In genomic region chr17:77893144-77894044, GRCh38 we compare ENCODE assay signal across 16 cellular contexts.
A peak's percentile ranks its signal among the peaks of the same experiment; 100 is the strongest.
DNase-seq lines count a peak whose midpoint lies in the region; ATAC-seq and TF ChIP-seq lines count a peak whose summit lies in the region.
"Had no signal": no experiment of that assay in that cellular context is flagged by ENCODE, and none has a peak within 500 bp of the region (broad histone marks: within the 10 kb centered on the region; RNA-seq: fewer than 3 reads in every experiment).

No MANE protein-coding gene starts in this region.

- H3K4me1 ChIP-seq in RWPE2 (ENCODE audit: insufficient read depth, poor library complexity, severe bottlenecking) (no peaks in the 10 kb centered on the region), lower lobe of right lung (peaks cover 2% of the 10 kb centered on the region), prostate gland (replicated peaks) (no peaks in the 10 kb centered on the region)

- TF ChIP-seq POLR2A in erythroblast (IDR thresholded peaks at IDR 0.05; ENCODE audit: low read length) (no peak), prostate gland (IDR thresholded peaks at IDR 0.05) (no peak)

- no peak for DNase-seq in activated naive CD8-positive, alpha-beta T cell treated with anti-CD3 and anti-CD28 coated beads, Interleukin-2, amount 50 U/mL, for 24 hours
- DNase-seq in RWPE2 (ENCODE audit: low spot score) (peak; percentile 37), lower lobe of right lung (no peak), erythroblast (lab: John Stamatoyannopoulos, UW) (no peak), prostate gland (ENCODE audit: low spot score) (no peak)
- no peak for DNase-seq in stimulated activated naive B cell treated with anti-CD40 and anti-IgM and Interleukin-4, amounts not matched to agents 10 μg/mL and 1 μg/mL and 100 μg/mL, for 72 hours
- DNase-seq in stimulated activated CD4-positive, alpha-beta T cell treated with anti-CD3 and anti-CD28 coated beads, Interleukin-2, amount 100 ng/mL, for 24 hours: no peak
- DNase-seq: activated CD4-positive, CD25-positive, alpha-beta regulatory T cell; activated naive CD4-positive, alpha-beta T cell treated with Interleukin-2 at 50 U/mL for 16 hours; immature natural killer cell; mammary epithelial cell; NCI-H226; retina had no signal

- H3K36me3 ChIP-seq in RWPE2 (ENCODE audit: low read depth): no peaks in the 10 kb centered on the region
- H3K36me3 ChIP-seq in lower lobe of right lung: no peaks in the 10 kb centered on the region
- H3K36me3 ChIP-seq in prostate gland: no peaks in the 10 kb centered on the region

- H3K27me3 Mint-ChIP-seq in activated naive CD8-positive, alpha-beta T cell: no peaks in the 10 kb centered on the region
- peaks cover 5% of the 10 kb centered on the region for H3K27me3 Mint-ChIP-seq in activated naive CD8-positive, alpha-beta T cell treated with anti-CD3 and anti-CD28 coated beads, Interleukin-2, amount 50 U/mL, for 24 hours
- H3K27me3 Mint-ChIP-seq in stimulated activated naive B cell treated with anti-CD40 and anti-IgM and Interleukin-4, amounts not matched to agents 10 μg/mL and 1 μg/mL and 100 μg/mL, for 72 hours: peaks cover 55 to 77% of the 10 kb centered on the region in 2 donors

- intact Hi-C loops in lower lobe of right lung (cut with DNase I): no loop called here
- intact Hi-C loops in prostate gland (cut with DNase I): no loop called here

- no peaks in the 10 kb centered on the region for H3K36me3 Mint-ChIP-seq in activated naive CD8-positive, alpha-beta T cell
- no peaks in the 10 kb centered on the region for H3K36me3 Mint-ChIP-seq in activated naive CD8-positive, alpha-beta T cell treated with anti-CD3 and anti-CD28 coated beads, Interleukin-2, amount 50 U/mL, for 24 hours (ENCODE audit: low read depth)
- no peaks in the 10 kb centered on the region for H3K36me3 Mint-ChIP-seq in stimulated activated naive B cell treated with anti-CD40 and anti-IgM and Interleukin-4, amounts not matched to agents 10 μg/mL and 1 μg/mL and 100 μg/mL, for 72 hours
- H3K36me3 Mint-ChIP-seq: immature natural killer cell had no signal

- peaks cover 22% of the 10 kb centered on the region for H3K4me1 Mint-ChIP-seq in activated naive CD8-positive, alpha-beta T cell (ENCODE audit: low read depth)
- peaks cover 15% of the 10 kb centered on the region for H3K4me1 Mint-ChIP-seq in activated naive CD8-positive, alpha-beta T cell treated with anti-CD3 and anti-CD28 coated beads, Interleukin-2, amount 50 U/mL, for 24 hours
- H3K4me1 Mint-ChIP-seq in stimulated activated naive B cell treated with anti-CD40 and anti-IgM and Interleukin-4, amounts not matched to agents 10 μg/mL and 1 μg/mL and 100 μg/mL, for 72 hours: peaks cover 23 to 36% of the 10 kb centered on the region in 2 donors

- 92% methylated on average over 23 of the region's 23 CpGs for WGBS in prostate gland

- H3K4me3 ChIP-seq in RWPE2 (ENCODE audit: severe bottlenecking): no peak overlapping the region
- no peak overlapping the region for H3K4me3 ChIP-seq in lower lobe of right lung
- no peak overlapping the region for H3K4me3 ChIP-seq in prostate gland

- no peak for ATAC-seq in activated naive CD8-positive, alpha-beta T cell treated with anti-CD3 and anti-CD28 coated beads, Interleukin-2, amount 50 U/mL, for 24 hours
- ATAC-seq in RWPE2 (ENCODE audit: low read depth) (no peak), lower lobe of right lung (peak; percentile 13 to 34)
- ATAC-seq in stimulated activated naive B cell treated with anti-CD40 and anti-IgM and Interleukin-4, amounts not matched to agents 10 μg/mL and 1 μg/mL and 100 μg/mL, for 72 hours (replicated peaks): peak; percentile 33 to 61
- ATAC-seq: Right ventricle myocardium inferior had no signal

- H3K27ac ChIP-seq in RWPE2 (ENCODE audit: poor library complexity, severe bottlenecking): no peak overlapping the region
- no peak overlapping the region for H3K27ac ChIP-seq in lower lobe of right lung
- no peak overlapping the region for H3K27ac ChIP-seq in prostate gland

- H3K9me3 ChIP-seq in RWPE2 (ENCODE audit: severe bottlenecking) (no peaks in the 10 kb centered on the region), lower lobe of right lung (no peaks in the 10 kb centered on the region), prostate gland (no peaks in the 10 kb centered on the region)

- peak overlapping the region; percentile 27 for H3K4me3 Mint-ChIP-seq in activated naive CD8-positive, alpha-beta T cell
- H3K4me3 Mint-ChIP-seq in activated naive CD8-positive, alpha-beta T cell treated with anti-CD3 and anti-CD28 coated beads, Interleukin-2, amount 50 U/mL, for 24 hours: no peak overlapping the region
- H3K4me3 Mint-ChIP-seq in stimulated activated naive B cell treated with anti-CD40 and anti-IgM and Interleukin-4, amounts not matched to agents 10 μg/mL and 1 μg/mL and 100 μg/mL, for 72 hours: peak overlapping the region in 1 of 2 donors; percentile 22
- H3K4me3 Mint-ChIP-seq: immature natural killer cell; T-helper 1 cell treated with Interleukin-12 subunit alpha and Interleukin-12 subunit beta and Interleukin-4 antibody, amounts not matched to agents 30 μg/mL and 1 μg/mL, for 36 hours had no signal

- peaks cover 17% of the 10 kb centered on the region for H3K27me3 ChIP-seq in RWPE2 (ENCODE audit: insufficient read depth, poor library complexity, severe bottlenecking)
- peaks cover 14% of the 10 kb centered on the region for H3K27me3 ChIP-seq in lower lobe of right lung (ENCODE audit: low read depth)
- H3K27me3 ChIP-seq in prostate gland (replicated peaks; ENCODE audit: insufficient read depth): no peaks in the 10 kb centered on the region

- H3K9me3 Mint-ChIP-seq in activated naive CD8-positive, alpha-beta T cell (ENCODE audit: low read depth): no peaks in the 10 kb centered on the region
- H3K9me3 Mint-ChIP-seq in activated naive CD8-positive, alpha-beta T cell treated with anti-CD3 and anti-CD28 coated beads, Interleukin-2, amount 50 U/mL, for 24 hours: no peaks in the 10 kb centered on the region
- H3K9me3 Mint-ChIP-seq in stimulated activated naive B cell treated with anti-CD40 and anti-IgM and Interleukin-4, amounts not matched to agents 10 μg/mL and 1 μg/mL and 100 μg/mL, for 72 hours: no peaks in the 10 kb centered on the region
- H3K9me3 Mint-ChIP-seq: immature natural killer cell; T-helper 1 cell treated with Interleukin-12 subunit alpha and Interleukin-12 subunit beta and Interleukin-4 antibody, amounts not matched to agents 30 μg/mL and 1 μg/mL, for 36 hours had no signal

- no peak for TF ChIP-seq CTCF in RWPE2 (IDR thresholded peaks at IDR 0.05; ENCODE audit: poor library complexity, severe bottlenecking)
- TF ChIP-seq CTCF in lower lobe of right lung (IDR thresholded peaks at IDR 0.05): no peak
- no peak for TF ChIP-seq CTCF in prostate gland (IDR thresholded peaks at IDR 0.05)

- no peak overlapping the region for H3K27ac Mint-ChIP-seq in activated naive CD8-positive, alpha-beta T cell
- H3K27ac Mint-ChIP-seq in activated naive CD8-positive, alpha-beta T cell treated with anti-CD3 and anti-CD28 coated beads, Interleukin-2, amount 50 U/mL, for 24 hours: no peak overlapping the region
- H3K27ac Mint-ChIP-seq in stimulated activated naive B cell treated with anti-CD40 and anti-IgM and Interleukin-4, amounts not matched to agents 10 μg/mL and 1 μg/mL and 100 μg/mL, for 72 hours: peak overlapping the region; percentile 25
- H3K27ac Mint-ChIP-seq: T-helper 1 cell treated with Interleukin-12 subunit alpha and Interleukin-12 subunit beta and Interleukin-4 antibody, amounts not matched to agents 30 μg/mL and 1 μg/mL, for 36 hours had no signal

Comparison
In these comparisons a context has a peak if more than half of its experiments do, and no peak if none do; other contexts are left out.
1. ATAC-seq: peak in lower lobe of right lung (2 of 2) and stimulated activated naive B cell treated with anti-CD40 and anti-IgM and Interleukin-4, amounts not matched to agents 10 μg/mL and 1 μg/mL and 100 μg/mL, for 72 hours (2 of 2); none in activated naive CD8-positive, alpha-beta T cell treated with anti-CD3 and anti-CD28 coated beads, Interleukin-2, amount 50 U/mL, for 24 hours (single experiment) and RWPE2 (single experiment).